24 cellular contexts compared by ENCODE assay signal in the genomic region with DNA sequence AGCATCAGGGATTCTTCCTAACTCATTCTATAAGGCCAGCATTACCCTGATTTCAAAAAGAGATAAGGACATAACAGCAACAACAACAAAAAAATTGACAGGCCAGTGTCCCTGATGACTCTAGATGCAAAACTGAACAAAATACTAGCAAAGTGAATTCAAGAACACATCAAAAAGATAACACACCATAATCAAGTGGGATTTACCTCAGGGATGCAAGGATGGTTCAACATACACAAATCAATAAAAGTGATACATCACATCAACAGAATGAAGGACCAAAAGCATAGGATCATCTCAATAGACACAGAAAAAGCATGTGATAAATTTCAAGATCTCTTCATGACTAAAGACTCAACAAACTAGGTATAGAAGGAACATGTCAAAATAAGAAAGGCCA.
DNase-seq lines count a peak whose midpoint lies in the region; ATAC-seq, FAIRE-seq and TF ChIP-seq lines count a peak whose summit lies in the region.
"Had no signal": no experiment of that assay in that cellular context is flagged by ENCODE, and none has a peak within 500 bp of the region (broad histone marks: within the 10 kb centered on the region; RNA-seq: fewer than 3 reads in every experiment).

No MANE protein-coding gene starts in this region.

- no peaks in the 10 kb centered on the region for H4K20me1 ChIP-seq in GM12878 (ENCODE audit: control insufficient read depth, insufficient read depth)
- H4K20me1 ChIP-seq: BLaER1 treated with 17β-estradiol and CSF1 and Interleukin-3, amounts not matched to agents 10 nM and 100 nM had no signal

- peaks cover 20% of the 10 kb centered on the region for H3K9me3 ChIP-seq in GM12878 (replicated peaks; ENCODE audit: control insufficient read depth, insufficient read depth, low read length)
- H3K9me3 ChIP-seq: BE2C, HAP-1 had no signal

- TF ChIP-seq EP300 in GM12878 (IDR thresholded peaks at IDR 0.05; ENCODE audit: borderline replicate concordance in 1 of 2, control insufficient read depth in 1 of 2, low read depth in 2 of 2, low read length in 2 of 2): no peak

- intact Hi-C loops in GM12878 (cut with micrococcal nuclease; ENCODE audit: unreplicated experiment): no loop called here

- RAD21 ChIA-PET in GM12878 (lab: Charles Lee; ENCODE audit: unreplicated experiment): no interaction called here

- no peak overlapping the region for H2AFZ ChIP-seq in GM12878 (ENCODE audit: control insufficient read depth, low read depth, low read length)

- H3K4me3 Mint-ChIP-seq in IgD-negative memory B cell (peak overlapping the region in 1 of 4 donors; percentile 4), memory B cell (no peak overlapping the region), type B pancreatic cell (no peak overlapping the region)
- H3K4me3 Mint-ChIP-seq: CD14-positive monocyte, HFFc6 had no signal

- no peak overlapping the region for H3K4me3 ChIP-seq in GM12878
- H3K4me3 ChIP-seq: A549; BLaER1 treated with 17β-estradiol and CSF1 and Interleukin-3, amounts not matched to agents 10 nM and 100 nM; HAP-1 had no signal

- FAIRE-seq in GM12878 (lab: Jason Lieb, UNC) (no peak), GM12892 (lab: Jason Lieb, UNC) (no peak)
- FAIRE-seq: A549, G401.6, GM18507 had no signal

- TF ChIP-seq CTCF in GM12878 (IDR thresholded peaks at IDR 0.05 in 2 of 3, conservative IDR thresholded peaks at IDR 0.05 in 1 of 3; ENCODE audit: control insufficient read depth in 2 of 3, extremely low read depth in 1 of 3, insufficient read depth in 1 of 3, low read depth in 3 of 3, low read length in 3 of 3) (no peak), type B pancreatic cell (conservative IDR thresholded peaks at IDR 0.05) (no peak)

- POLR2A ChIA-PET in GM12878 (lab: Charles Lee): no interaction called here

- H3K36me3 Mint-ChIP-seq in IgD-negative memory B cell: peaks cover 55% of the 10 kb centered on the region
- peaks cover 86% of the 10 kb centered on the region for H3K36me3 Mint-ChIP-seq in memory B cell
- H3K36me3 Mint-ChIP-seq in type B pancreatic cell: peaks cover 72% of the 10 kb centered on the region

- no peaks in the 10 kb centered on the region for H3K27me3 ChIP-seq in GM12878 (replicated peaks in 1 of 2; ENCODE audit: control insufficient read depth in 2 of 2, insufficient read depth in 2 of 2, low read length in 1 of 2)
- H3K27me3 ChIP-seq: BE2C; BLaER1 treated with 17β-estradiol and CSF1 and Interleukin-3, amounts not matched to agents 10 nM and 100 nM had no signal

- SMC1A ChIA-PET in GM12878 (lab: Charles Lee; ENCODE audit: uncharacterized antibody, unreplicated experiment): no interaction called here

- no peak overlapping the region for H3K27ac ChIP-seq in GM12878 (ENCODE audit: control insufficient read depth, insufficient read depth)
- H3K27ac ChIP-seq: A549; BLaER1 treated with 17β-estradiol and CSF1 and Interleukin-3, amounts not matched to agents 10 nM and 100 nM had no signal

- DNase-seq in GM12878 (ENCODE audit: low read depth, low spot score) (no peak), memory B cell (ENCODE audit: low spot score in 2 of 2) (no peak), type B pancreatic cell (ENCODE audit: extremely low spot score, unreplicated experiment) (no peak), GM12892 (ENCODE audit: insufficient read length) (no peak), EL (no peak)
- DNase-seq: 8988T; ACHN; AML-193; BE2C; Calu3; CD4-positive, alpha-beta memory T cell; COR-L47; DMS53; DMS79 treated with DMSO at 0.1 percent for 48 hours; GOT3; HFFc6 had no signal

- H3K36me3 ChIP-seq in GM12878 (ENCODE audit: control insufficient read depth in 2 of 2, insufficient read depth in 2 of 2, low read length in 1 of 2): no peaks in the 10 kb centered on the region
- H3K36me3 ChIP-seq: BE2C had no signal

- peaks cover 0 to 9% (median 7%) of the 10 kb centered on the region in 3 donors for H3K4me1 Mint-ChIP-seq in IgD-negative memory B cell
- H3K4me1 Mint-ChIP-seq in memory B cell: peaks cover 2% of the 10 kb centered on the region
- no peaks in the 10 kb centered on the region for H3K4me1 Mint-ChIP-seq in type B pancreatic cell (ENCODE audit: unreplicated experiment)
- H3K4me1 Mint-ChIP-seq: CD14-positive monocyte had no signal

- no peak for TF ChIP-seq RAD21 in GM12878 (IDR thresholded peaks at IDR 0.05; ENCODE audit: insufficient read depth, low read depth, low read length)

- no TSS peak for BruUV-seq in GM12878 (replicated peaks; lab: Mats Ljungman, UMichigan)

- H3K4me1 ChIP-seq in GM12878 (ENCODE audit: control insufficient read depth, insufficient read depth, low read length): no peaks in the 10 kb centered on the region
- H3K4me1 ChIP-seq: A549; BE2C; BLaER1 treated with 17β-estradiol and CSF1 and Interleukin-3, amounts not matched to agents 10 nM and 100 nM; HAP-1 had no signal

- ATAC-seq in GM12878: no peak
- no peak for ATAC-seq in memory B cell (ENCODE audit: low read depth)
- no peak for ATAC-seq in GM21737 (IDR thresholded peaks at IDR 0.05; ENCODE audit: unreplicated experiment)
- ATAC-seq: A549 had no signal

- TF ChIP-seq POLR2A in GM12878 (IDR thresholded peaks at IDR 0.05; ENCODE audit: low read depth, low read length) (no peak), GM12892 (IDR thresholded peaks at IDR 0.05; ENCODE audit: low read depth, low read length) (no peak)

- peaks cover 25 to 52% (median 41%) of the 10 kb centered on the region in 3 donors for H3K9me3 Mint-ChIP-seq in IgD-negative memory B cell
- peaks cover 44% of the 10 kb centered on the region for H3K9me3 Mint-ChIP-seq in memory B cell
- H3K9me3 Mint-ChIP-seq in type B pancreatic cell: peaks cover 41% of the 10 kb centered on the region

- H3K27ac Mint-ChIP-seq in IgD-negative memory B cell: peak overlapping the region; percentile 16 to 68 (median 61)
- peak overlapping the region; percentile 31 for H3K27ac Mint-ChIP-seq in memory B cell
- peak overlapping the region; percentile 7 for H3K27ac Mint-ChIP-seq in type B pancreatic cell
- H3K27ac Mint-ChIP-seq: CD14-positive monocyte, HFFc6 had no signal

- no peaks in the 10 kb centered on the region for H3K79me2 ChIP-seq in GM12878 (ENCODE audit: control insufficient read depth, insufficient read depth, low read length)

- no peak overlapping the region for H3K9ac ChIP-seq in GM12878 (ENCODE audit: control insufficient read depth, insufficient read depth, low read length)
- H3K9ac ChIP-seq: BLaER1 treated with 17β-estradiol and CSF1 and Interleukin-3, amounts not matched to agents 10 nM and 100 nM had no signal

- H3K4me2 ChIP-seq in GM12878 (ENCODE audit: control insufficient read depth, insufficient read depth): no peak overlapping the region
- H3K4me2 ChIP-seq: A549; BLaER1 treated with 17β-estradiol and CSF1 and Interleukin-3, amounts not matched to agents 10 nM and 100 nM had no signal

- in situ Hi-C loops in GM12878 (cut with MboI): no loop called here

- no peaks in the 10 kb centered on the region for H3K27me3 Mint-ChIP-seq in IgD-negative memory B cell
- no peaks in the 10 kb centered on the region for H3K27me3 Mint-ChIP-seq in memory B cell
- H3K27me3 Mint-ChIP-seq in type B pancreatic cell: no peaks in the 10 kb centered on the region
- H3K27me3 Mint-ChIP-seq: CD4-positive, alpha-beta memory T cell had no signal

- CTCF ChIA-PET in GM12878 (lab: Yijun Ruan, JAX): interaction anchor here (1.0 kb wide), 1 partner anchor 120 kb away, joined by 3 read pairs; no protein-coding TSS in a partner anchor

TF ChIP-seq in GM12878, 131 proteins besides CTCF, POLR2A, EP300 and RAD21:
- 0 out of 2 replicates have a peak, but pooled peaks have one; percentile 21 for TF ChIP-seq CBX5 (IDR thresholded peaks at IDR 0.05; ENCODE audit: low read depth)
- no peak for TF ChIP-seq TAF1 (IDR thresholded peaks at IDR 0.05; ENCODE audit: borderline replicate concordance, low read depth, low read length)

Comparison
In these comparisons a context has a peak if more than half of its experiments do, and no peak if none do; other contexts are left out.
1. H3K27ac Mint-ChIP-seq: peak in every context shown above with its lines; median percentile 61 in IgD-negative memory B cell; 31 in memory B cell; 7 in type B pancreatic cell.